Comparison of ENCODE assay signal across 14 cellular contexts in the genomic region with DNA sequence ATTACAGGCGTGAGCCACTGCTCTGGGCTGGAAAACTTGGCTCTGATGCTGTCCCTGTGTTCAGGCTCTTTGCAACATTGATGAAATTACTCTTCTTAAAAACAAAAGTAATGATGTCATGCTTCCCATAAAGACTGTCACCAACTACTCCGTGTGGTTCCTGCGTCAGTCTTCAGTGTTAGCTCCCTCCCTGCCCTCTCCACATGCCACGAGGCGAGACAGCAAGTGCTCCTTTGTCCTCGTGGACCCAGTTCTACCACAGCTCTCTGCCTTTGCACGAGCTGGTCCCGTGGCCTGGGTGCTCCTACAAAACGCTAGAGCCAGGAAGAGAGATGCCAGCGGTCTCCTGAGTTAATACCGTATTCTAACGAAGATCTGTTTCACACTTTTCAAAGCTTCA.
"Had no signal": no experiment of that assay in that cellular context is flagged by ENCODE, and none has a peak within 500 bp of the region (broad histone marks: within the 10 kb centered on the region; RNA-seq: fewer than 3 reads in every experiment).

No MANE protein-coding gene starts in this region.

- DNase-seq: activated CD4-positive, alpha-beta T cell treated with anti-CD3 and anti-CD28 coated beads, Interleukin-2, amount 10 ng/mL, durations not matched to agents 24 days and 14 days; activated CD4-positive, CD25-positive, alpha-beta regulatory T cell; activated CD8-positive, alpha-beta memory T cell treated with anti-CD3 and anti-CD28 coated beads, Interleukin-2, amount 50 U/mL, for 48 hours; activated gamma-delta T cell; caudate nucleus; cortex of kidney; effector CD4-positive, alpha-beta T cell; hypothalamus; stimulated activated CD4-positive, alpha-beta T cell treated with anti-CD3 and anti-CD28 coated beads, Interleukin-15, amount 100 ng/mL, for 24 hours; stimulated activated CD4-positive, alpha-beta T cell treated with anti-CD3 and anti-CD28 coated beads, Interleukin-4, amount 100 ng/mL, for 24 hours; stimulated activated naive CD4-positive, alpha-beta T cell; tibial artery had no signal

- H3K27me3 ChIP-seq: tibial artery, vagina had no signal

- H3K9ac ChIP-seq: parathyroid adenoma had no signal

- H3K36me3 ChIP-seq: tibial artery, vagina had no signal

- H3K9me3 ChIP-seq: vagina had no signal

- H3K27ac ChIP-seq: parathyroid adenoma, tibial artery, vagina had no signal

- H3K4me1 ChIP-seq: parathyroid adenoma had no signal

- H3K4me3 ChIP-seq: tibial artery, vagina had no signal
